8 cellular contexts compared by ENCODE assay signal in genomic region chr6:87393026-87393622, GRCh38. TPM values are rescaled to one million over a fixed set of nuclear protein-coding genes. Genes with fewer than 3 reads are reported as not detected.
A peak's percentile ranks its signal among the peaks of the same experiment; 100 is the strongest.
DNase-seq lines count a peak whose midpoint lies in the region; FAIRE-seq and TF ChIP-seq lines count a peak whose summit lies in the region.

No MANE protein-coding gene starts in this region.

- H3K4me3 ChIP-seq in PC-9 (no peak overlapping the region), ascending aorta (no peak overlapping the region), skeletal muscle cell (ENCODE audit: low read depth, low read length) (no peak overlapping the region)

- no peaks in the 10 kb centered on the region for H3K9me2 ChIP-seq in PC-9 (ENCODE audit: insufficient read depth)

- no peaks in the 10 kb centered on the region for H3F3A ChIP-seq in PC-9 (ENCODE audit: insufficient read depth, low read depth)

- intact Hi-C loops in PC-9 (cut with micrococcal nuclease; ENCODE audit: unreplicated experiment) (loop anchor here (10.0 kb wide), 2 partner anchors 202 to 552 kb away; partner anchors contain the start of gene ORC3), ascending aorta (cut with DNase I) (no loop called here)

- H3K36me3 ChIP-seq in PC-9 (ENCODE audit: low read depth) (no peaks in the 10 kb centered on the region), ascending aorta (no peaks in the 10 kb centered on the region)

- FAIRE-seq in H54 (lab: Jason Lieb, UNC): peak; percentile 68

- CTCF ChIA-PET in GM10248 (lab: Yijun Ruan, JAX) (interaction anchor here (0.6 to 2.7 kb wide), 33 partner anchors 9 to 1517 kb away, joined by 3 to 53 read pairs (median 4); partner anchors contain the start of gene CFAP206), PC-9 (lab: Charles Lee) (interaction anchor here (0.6 kb wide), 1 partner anchor 15 kb away, joined by 4 read pairs; no protein-coding TSS in a partner anchor)

- H3K27me3 ChIP-seq in PC-9 (ENCODE audit: insufficient read depth, low read depth) (no peaks in the 10 kb centered on the region), ascending aorta (no peaks in the 10 kb centered on the region)

- TF ChIP-seq POLR2A in H54 (IDR thresholded peaks at IDR 0.05; ENCODE audit: low read depth, low read length): no peak

- no peaks in the 10 kb centered on the region for H4K20me1 ChIP-seq in PC-9 (ENCODE audit: insufficient read depth)

- TF ChIP-seq CTCF in GM10248 (IDR thresholded peaks at IDR 0.05; ENCODE audit: control extremely low read depth, extremely low read depth, low read depth, missing control alignments): peak; percentile 51
- peak; percentile 76 for TF ChIP-seq CTCF in PC-9 (conservative IDR thresholded peaks at IDR 0.05)
- TF ChIP-seq CTCF in ascending aorta (IDR thresholded peaks at IDR 0.05): peak; percentile 62 to 76 (median 71)

- no peak overlapping the region for H3K4me2 ChIP-seq in PC-9

- H3K9me3 ChIP-seq in PC-9 (ENCODE audit: insufficient read depth, low read depth) (no peaks in the 10 kb centered on the region), ascending aorta (no peaks in the 10 kb centered on the region)

- H2AFZ ChIP-seq in PC-9: no peak overlapping the region

- peak; percentile 38 for DNase-seq in GM10248 (ENCODE audit: extremely low spot score)
- DNase-seq in H54 (ENCODE audit: insufficient read length, low spot score): peak; percentile 11
- peak; percentile 49 for DNase-seq in LHCN-M2 (ENCODE audit: low read depth)
- peak; percentile 18 to 42 for DNase-seq in PC-9
- DNase-seq in ascending aorta (ENCODE audit: low spot score in 2 of 2): no peak
- peak; percentile 24 for DNase-seq in hepatic stellate cell (ENCODE audit: low spot score)
- peak; percentile 23 for DNase-seq in skeletal muscle cell (ENCODE audit: low read depth)
- no peak for DNase-seq in GM19240 (ENCODE audit: insufficient read length, low spot score)

- no TSS peak for BruUV-seq in PC-9 (replicated peaks; lab: Mats Ljungman, UMichigan)

- POLR2A ChIA-PET in GM10248 (lab: Yijun Ruan, JAX) (no interaction called here), PC-9 (lab: Charles Lee; ENCODE audit: unreplicated experiment) (no interaction called here)

- no peaks in the 10 kb centered on the region for H3K79me2 ChIP-seq in PC-9 (ENCODE audit: low read depth)

- H3K27ac ChIP-seq in PC-9 (no peak overlapping the region), ascending aorta (no peak overlapping the region)

- no peaks in the 10 kb centered on the region for H3K4me1 ChIP-seq in PC-9 (replicated peaks; ENCODE audit: insufficient read depth)
- no peaks in the 10 kb centered on the region for H3K4me1 ChIP-seq in ascending aorta

RNA-seq across cellular contexts. Expression of gene CFAP206, which starts 14.6 kb away (rescaled TPM):
- total RNA-seq in LHCN-M2 (2014; rRNA removed): 0.23 and 0.32 TPM in 2 replicates
- 0.07 TPM for polyA plus RNA-seq in LHCN-M2 (2012)
- total RNA-seq in PC-9 (2021): 2.9 and 3.2 TPM in 2 replicates
- 1.4 TPM for total RNA-seq in ascending aorta

RNA-seq across cellular contexts. Expression of gene C6orf163, which starts 48.5 kb away (rescaled TPM):
- 0.46 TPM in 1 of 2 replicates, not detected in the other for total RNA-seq in LHCN-M2 (2014; rRNA removed)
- 0.19 TPM for polyA plus RNA-seq in LHCN-M2 (2012)
- 1.5 and 2.0 TPM in 2 replicates for total RNA-seq in PC-9 (2021)
- not detected for total RNA-seq in ascending aorta

Comparison
In these comparisons a context has a peak if more than half of its experiments do, and no peak if none do; other contexts are left out.
1. DNase-seq: peak in GM10248 (single experiment), H54 (single experiment), LHCN-M2 (single experiment), PC-9 (2 of 2), hepatic stellate cell (single experiment) and skeletal muscle cell (single experiment); none in ascending aorta (0 of 2) and GM19240 (single experiment).
2. Peak in every context shown above with its lines, with median percentiles within 50 percentile points of each other: CTCF ChIP-seq.